ENCODE assay signal across 12 cellular contexts in genomic region chr14:54343276-54344121, GRCh38. TPM values are rescaled to one million over a fixed set of nuclear protein-coding genes. Genes with fewer than 3 reads are reported as not detected.
DNase-seq lines count a peak whose midpoint lies in the region; ATAC-seq, FAIRE-seq and TF ChIP-seq lines count a peak whose summit lies in the region.
"Had no signal": no experiment of that assay in that cellular context is flagged by ENCODE, and none has a peak within 500 bp of the region (broad histone marks: within the 10 kb centered on the region; RNA-seq: fewer than 3 reads in every experiment).

No MANE protein-coding gene starts in this region.

- no peak overlapping the region for H3K4me3 ChIP-seq in fibroblast of villous mesenchyme (ENCODE audit: low read depth, low read length)
- H3K4me3 ChIP-seq in dorsolateral prefrontal cortex = no peak overlapping the region
- H3K4me3 ChIP-seq: SK-N-MC had no signal

- TF ChIP-seq CTCF in fibroblast of villous mesenchyme (IDR thresholded peaks at IDR 0.05; ENCODE audit: insufficient read depth, low read depth, low read length) (no peak), dorsolateral prefrontal cortex (IDR thresholded peaks at IDR 0.05 in 54 of 56, conservative IDR thresholded peaks at IDR 0.05 in 2 of 56; ENCODE audit: low read depth in 1 of 56, partially characterized antibody in 56 of 56) (no peak)
- TF ChIP-seq CTCF in CD4-positive, alpha-beta T cell (IDR thresholded peaks at IDR 0.05) = no peak

- H3K27ac Mint-ChIP-seq in CD4-positive, alpha-beta T cell = no peak overlapping the region

- H3K36me3 Mint-ChIP-seq in CD4-positive, alpha-beta T cell (ENCODE audit: low read depth) = no peaks in the 10 kb centered on the region

- DNase-seq in NCI-H82 (lab: John Stamatoyannopoulos, UW) (peak; percentile 8), NCI-H82 treated with DMSO at 0.1 percent for 48 hours (lab: John Stamatoyannopoulos, UW; ENCODE audit: unreplicated experiment) (no peak), NCI-H69 (lab: John Stamatoyannopoulos, UW) (peak; percentile 98), fibroblast of villous mesenchyme (ENCODE audit: low read depth) (peak; percentile 34), urothelium cell line (ENCODE audit: low spot score) (peak; percentile 57), dorsolateral prefrontal cortex (no peak)
- no peak for DNase-seq in CD4-positive, alpha-beta T cell
- DNase-seq: stimulated activated CD4-positive, alpha-beta T cell treated with anti-CD3 and anti-CD28 coated beads, Interleukin-1b, Interleukin-23, amount 100 ng/mL, for 48 hours had no signal

- no peaks in the 10 kb centered on the region for H3K9me3 ChIP-seq in CD4-positive, alpha-beta T cell (ENCODE audit: control insufficient read depth, low read length)

- H3K9me3 Mint-ChIP-seq in CD4-positive, alpha-beta T cell = no peaks in the 10 kb centered on the region

- no peak overlapping the region for H3K27ac ChIP-seq in CD4-positive, alpha-beta T cell (ENCODE audit: low read depth, low read length)
- H3K27ac ChIP-seq in dorsolateral prefrontal cortex = peak overlapping the region in 1 of 59 donors; percentile 3
- H3K27ac ChIP-seq: SK-N-MC had no signal

- POLR2A ChIA-PET in CD4-positive, alpha-beta T cell (lab: Charles Lee) = no interaction called here

- H3K4me1 Mint-ChIP-seq in CD4-positive, alpha-beta T cell (ENCODE audit: low read depth) = no peaks in the 10 kb centered on the region

- CTCF ChIA-PET in CD4-positive, alpha-beta T cell (lab: Charles Lee) = interaction anchor here (1.1 kb wide), 1 partner anchor 15 kb away, joined by 3 read pairs; no protein-coding TSS in a partner anchor

- peak; percentile 44 for FAIRE-seq in urothelium cell line (lab: Jason Lieb, UNC)
- FAIRE-seq: A204.1 had no signal

- no peak overlapping the region for H3K4me3 Mint-ChIP-seq in CD4-positive, alpha-beta T cell

- intact Hi-C loops in CD4-positive, alpha-beta T cell (cut with DNase I, micrococcal nuclease) = loop anchor here in 1 of 2 experiments (10.0 kb wide), 1 partner anchor 1049 kb away; no protein-coding TSS in a partner anchor
- intact Hi-C loops in dorsolateral prefrontal cortex (cut with DNase I) = loop anchor here in 1 of 2 donors (10.0 kb wide), 1 partner anchor 389 kb away; the partner anchor contains the start of gene BMP4

- no peaks in the 10 kb centered on the region for H3K27me3 ChIP-seq in CD4-positive, alpha-beta T cell (ENCODE audit: control insufficient read depth, insufficient read depth, low read length)
- no peaks in the 10 kb centered on the region for H3K27me3 ChIP-seq in dorsolateral prefrontal cortex

- no peaks in the 10 kb centered on the region for H3K27me3 Mint-ChIP-seq in CD4-positive, alpha-beta T cell

- no peak for ATAC-seq in CD4-positive, alpha-beta T cell (ENCODE audit: poor library complexity)
- no peak for ATAC-seq in GM19467 (IDR thresholded peaks at IDR 0.05; ENCODE audit: unreplicated experiment)
- ATAC-seq: left lobe of liver had no signal

RNA-seq across cellular contexts. Expression of gene CDKN3, which starts 53.3 kb away (rescaled TPM):
- 35.8 and 42.7 TPM in 2 replicates for total RNA-seq in fibroblast of villous mesenchyme
- total RNA-seq in CD4-positive, alpha-beta T cell = 1 to 10 TPM in 1 of 2 experiments, under 1 TPM in 1; 0.61 to 1.4 TPM
- total RNA-seq in dorsolateral prefrontal cortex = 1 to 10 TPM in 117 of 120 experiments, under 1 TPM in 3; 0.73 to 10.0 (median 3.9) TPM

Comparison
In these comparisons a context has a peak if more than half of its experiments do, and no peak if none do; other contexts are left out.
1. DNase-seq: peak in NCI-H82 (single experiment), NCI-H69 (single experiment), fibroblast of villous mesenchyme (single experiment) and urothelium cell line (single experiment); none in NCI-H82 treated with DMSO at 0.1 percent for 48 hours (single experiment), CD4-positive, alpha-beta T cell (0 of 10) and dorsolateral prefrontal cortex (0 of 10).